ENCODE assay signal across 9 cellular contexts in genomic region chr19:29966594-29967249, GRCh38. TPM values are rescaled to one million over a fixed set of nuclear protein-coding genes. Genes with fewer than 3 reads are reported as not detected.
DNase-seq lines count a peak whose midpoint lies in the region; ATAC-seq and TF ChIP-seq lines count a peak whose summit lies in the region.
"Had no signal": no experiment of that assay in that cellular context is flagged by ENCODE, and none has a peak within 500 bp of the region (broad histone marks: within the 10 kb centered on the region; RNA-seq: fewer than 3 reads in every experiment).

No MANE protein-coding gene starts in this region.

- H3K36me3 ChIP-seq in WERI-Rb-1: no peaks in the 10 kb centered on the region

- H3K27ac ChIP-seq in WERI-Rb-1: no peak overlapping the region

- no peak overlapping the region for H3K4me3 ChIP-seq in WERI-Rb-1 (ENCODE audit: low read depth, low read length)

- no peaks in the 10 kb centered on the region for H3K27me3 ChIP-seq in WERI-Rb-1 (ENCODE audit: insufficient read depth, low read depth, severe bottlenecking)

- no peaks in the 10 kb centered on the region for H3K9me3 Mint-ChIP-seq in natural killer cell

- DNase-seq in EH (ENCODE audit: low read depth) (peak; percentile 36), WERI-Rb-1 (no peak), natural killer cell (no peak), NCI-H2196 treated with DMSO at 0.1 percent for 48 hours (lab: John Stamatoyannopoulos, UW; ENCODE audit: unreplicated experiment) (no peak), T-helper 2 cell (no peak)
- no peak for DNase-seq in stimulated activated naive CD4-positive, alpha-beta T cell (lab: John Stamatoyannopoulos, UW)
- DNase-seq: NCI-H146 had no signal

- H3K4me3 Mint-ChIP-seq in natural killer cell: peak overlapping the region; percentile 32

- 0 out of 2 replicates have a peak, but pooled peaks have one; percentile 5 for TF ChIP-seq CTCF in WERI-Rb-1 (IDR thresholded peaks at IDR 0.05; ENCODE audit: low read depth, low read length)
- TF ChIP-seq CTCF in natural killer cell (IDR thresholded peaks at IDR 0.05): peak; percentile 23

- no peaks in the 10 kb centered on the region for H3K36me3 Mint-ChIP-seq in natural killer cell

- ATAC-seq in HG03108 (IDR thresholded peaks at IDR 0.05; ENCODE audit: unreplicated experiment) (peak; percentile 39), natural killer cell (peak in 2 of 3 donors; percentile 44 to 64), GM19324 (IDR thresholded peaks at IDR 0.05; ENCODE audit: low FRiP score, unreplicated experiment) (no peak)

- no peaks in the 10 kb centered on the region for H3K27me3 Mint-ChIP-seq in natural killer cell (ENCODE audit: low read depth in 2 of 2)

- intact Hi-C loops in natural killer cell (cut with micrococcal nuclease): no loop called here

- peaks cover 77% of the 10 kb centered on the region in 2 donors for H3K4me1 Mint-ChIP-seq in natural killer cell

- H3K9me3 ChIP-seq in WERI-Rb-1 (ENCODE audit: severe bottlenecking): no peaks in the 10 kb centered on the region

- peak overlapping the region; percentile 2 to 42 for H3K27ac Mint-ChIP-seq in natural killer cell

RNA-seq across cellular contexts. Expression of gene URI1, which starts 24.7 kb away (rescaled TPM):
- 10 to 100 TPM; 66.8 to 72.8 (median 68.4) TPM for total RNA-seq in natural killer cell
